In the genomic region with DNA sequence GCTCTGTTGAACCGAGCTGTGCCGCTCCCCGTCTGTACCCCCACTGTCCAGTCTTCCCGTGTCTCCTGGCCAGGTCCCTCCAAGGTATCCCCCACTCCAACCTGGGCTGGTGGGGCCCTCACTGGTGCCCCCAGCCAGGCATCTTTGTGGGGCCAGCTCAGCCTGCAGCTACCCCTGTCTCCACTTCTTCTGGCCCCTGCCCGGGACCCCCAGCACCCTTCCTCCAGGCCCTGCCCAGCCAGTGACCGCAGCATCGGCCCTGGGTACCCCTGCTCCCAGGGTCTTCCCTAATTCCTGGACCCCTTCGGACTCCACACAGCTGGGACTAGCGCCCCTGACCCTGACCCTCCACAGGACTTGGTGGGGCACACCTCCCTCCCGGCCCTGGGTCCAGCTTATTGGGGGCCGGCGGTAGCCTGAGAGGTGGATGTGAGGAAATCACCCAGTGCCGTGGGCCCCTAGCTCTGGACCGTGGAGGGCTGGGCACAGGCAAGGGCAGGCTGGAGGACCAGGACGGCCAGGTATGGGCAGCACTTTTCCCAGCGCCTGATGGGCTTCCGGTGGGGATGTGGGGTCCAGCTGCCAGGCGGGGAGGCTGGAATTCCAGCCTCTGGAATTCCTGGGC, we compare ENCODE assay signal across 8 cellular contexts. TPM values are rescaled to one million over a fixed set of nuclear protein-coding genes. Genes with fewer than 3 reads are reported as not detected.
DNase-seq lines count a peak whose midpoint lies in the region; FAIRE-seq lines count a peak whose summit lies in the region.

No MANE protein-coding gene starts in this region.

- WGBS in esophagus, 2 donors = 53 to 61% methylated on average over 18 of the region's 18 CpGs
- no CpG with 5 or more reads among the region's 18 CpGs for WGBS in trophoblast cell (ENCODE audit: extremely low coverage, insufficient coverage, insufficient read length)

- H2AFZ ChIP-seq in trophoblast cell (ENCODE audit: insufficient read depth, low read length, poor library complexity) = peak overlapping the region; percentile 19

- H2BK12ac ChIP-seq in trophoblast cell (ENCODE audit: low read length) = peak overlapping the region; percentile 20

- no peaks in the 10 kb centered on the region for H3K27me3 ChIP-seq in CD4-positive, alpha-beta memory T cell (ENCODE audit: insufficient read depth, low read length)
- H3K27me3 ChIP-seq in SJCRH30 (no peaks in the 10 kb centered on the region), esophagus (ENCODE audit: control insufficient read depth in 1 of 2, insufficient read depth in 2 of 2, low read length in 2 of 2) (no peaks in the 10 kb centered on the region), trophoblast cell (ENCODE audit: insufficient read depth, low read length) (peaks cover 36% of the 10 kb centered on the region)

- H3K27ac Mint-ChIP-seq in CD4-positive, alpha-beta memory T cell = peak overlapping the region; percentile 96 to 100 (median 100)

- no peaks in the 10 kb centered on the region for H3K36me3 ChIP-seq in CD4-positive, alpha-beta memory T cell (ENCODE audit: insufficient read depth, low read length)
- no peaks in the 10 kb centered on the region for H3K36me3 ChIP-seq in SJCRH30
- no peaks in the 10 kb centered on the region for H3K36me3 ChIP-seq in esophagus (ENCODE audit: control insufficient read depth in 2 of 2, insufficient read depth in 2 of 2, low read length in 1 of 2)
- peaks cover 2 to 5% of the 10 kb centered on the region in 2 experiments for H3K36me3 ChIP-seq in trophoblast cell (ENCODE audit: control insufficient read depth in 1 of 2, insufficient read depth in 2 of 2, low read length in 2 of 2)

- H2BK5ac ChIP-seq in trophoblast cell (ENCODE audit: low read depth, low read length, poor library complexity) = peak overlapping the region; percentile 36

- peaks cover 0 to 11% of the 10 kb centered on the region in 2 donors for H3K36me3 Mint-ChIP-seq in CD4-positive, alpha-beta memory T cell

- no peak overlapping the region for H3K9ac ChIP-seq in trophoblast cell (ENCODE audit: low read length)

- no peak overlapping the region for H3K4me2 ChIP-seq in trophoblast cell (ENCODE audit: low read length)

- DNase-seq in CD4-positive, alpha-beta memory T cell = no peak
- DNase-seq in SJCRH30 (no peak), trophoblast cell (no peak), NCI-H524 (lab: John Stamatoyannopoulos, UW) (no peak), RCC 7860 (ENCODE audit: low spot score) (no peak), NCI-H2196 treated with DMSO at 0.1 percent for 48 hours (lab: John Stamatoyannopoulos, UW; ENCODE audit: unreplicated experiment) (no peak)
- no peak for DNase-seq in stimulated activated CD4-positive, alpha-beta T cell treated with anti-CD3 and anti-CD28 coated beads, Interleukin-2, amount 100 ng/mL, for 48 hours

- intact Hi-C loops in CD4-positive, alpha-beta memory T cell (cut with micrococcal nuclease) = no loop called here

- H3K14ac ChIP-seq in trophoblast cell (ENCODE audit: low read length) = peak overlapping the region; percentile 50

- peak overlapping the region; percentile 21 for H2AK5ac ChIP-seq in trophoblast cell (ENCODE audit: low read length)

- H3K9me3 ChIP-seq in CD4-positive, alpha-beta memory T cell (ENCODE audit: control insufficient read depth in 1 of 2, low read length in 2 of 2) = no peaks in the 10 kb centered on the region
- H3K9me3 ChIP-seq in SJCRH30 (replicated peaks) = no peaks in the 10 kb centered on the region
- no peaks in the 10 kb centered on the region for H3K9me3 ChIP-seq in esophagus (ENCODE audit: control insufficient read depth in 2 of 2, insufficient read depth in 1 of 2, low read depth in 1 of 2, low read length in 1 of 2)
- H3K9me3 ChIP-seq in trophoblast cell (ENCODE audit: insufficient read depth, low read depth, low read length) = peaks cover 2% of the 10 kb centered on the region

- H3K27ac ChIP-seq in CD4-positive, alpha-beta memory T cell (ENCODE audit: low read depth, low read length) = peak overlapping the region; percentile 97
- H3K27ac ChIP-seq in SJCRH30 = peak overlapping the region; percentile 95
- peak overlapping the region; percentile 94 to 97 for H3K27ac ChIP-seq in esophagus (ENCODE audit: low read depth in 2 of 2, low read length in 1 of 2)
- no peak overlapping the region for H3K27ac ChIP-seq in trophoblast cell (ENCODE audit: low read depth, low read length)

- peak overlapping the region; percentile 25 for H3K4ac ChIP-seq in trophoblast cell (ENCODE audit: low read depth, low read length)

- H4K12ac ChIP-seq in trophoblast cell (ENCODE audit: low read depth, low read length) = no peak overlapping the region

- CTCF ChIA-PET in CD4-positive, alpha-beta memory T cell (lab: Charles Lee; ENCODE audit: partially characterized antibody) = interaction anchor here (1.0 to 3.0 kb wide), 5 partner anchors 7 to 112 kb away, joined by 3 to 122 read pairs (median 4); no protein-coding TSS in a partner anchor

- peaks cover 28 to 72% (median 48%) of the 10 kb centered on the region in 4 donors for H3K4me1 Mint-ChIP-seq in CD4-positive, alpha-beta memory T cell

- peak overlapping the region; percentile 75 for H2BK120ac ChIP-seq in trophoblast cell (ENCODE audit: insufficient read depth, low read length, poor library complexity)

- POLR2A ChIA-PET in CD4-positive, alpha-beta memory T cell (lab: Charles Lee; ENCODE audit: partially characterized antibody) = interaction anchor here (1.0 to 8.3 kb wide), 10 partner anchors 8 to 415 kb away, joined by 4 to 346 read pairs (median 6); partner anchors contain the start of genes BRF1, TEDC1 and TEX22

- H4K91ac ChIP-seq in trophoblast cell (ENCODE audit: low read depth, low read length) = peak overlapping the region; percentile 91

- peaks cover 0 to 7% (median 0%) of the 10 kb centered on the region in 8 donors for H3K9me3 Mint-ChIP-seq in CD4-positive, alpha-beta memory T cell

- H3K4me1 ChIP-seq in CD4-positive, alpha-beta memory T cell (ENCODE audit: insufficient read depth, low read length) = peaks cover 74% of the 10 kb centered on the region
- H3K4me1 ChIP-seq in SJCRH30 (peaks cover 33% of the 10 kb centered on the region), esophagus (ENCODE audit: control insufficient read depth in 2 of 2, insufficient read depth in 2 of 2, low read length in 1 of 2) (peaks cover 11 to 45% of the 10 kb centered on the region in 2 donors), trophoblast cell (ENCODE audit: control insufficient read depth in 1 of 2, insufficient read depth in 2 of 2, low read length in 2 of 2) (peaks cover 24 to 36% of the 10 kb centered on the region in 2 experiments)

- H3K18ac ChIP-seq in trophoblast cell (ENCODE audit: low read length) = peak overlapping the region; percentile 31

- peak overlapping the region in 7 of 8 donors; percentile 76 to 91 (median 86) for H3K4me3 Mint-ChIP-seq in CD4-positive, alpha-beta memory T cell

- H3K79me1 ChIP-seq in trophoblast cell (ENCODE audit: low read length) = peaks cover 18% of the 10 kb centered on the region

- H4K8ac ChIP-seq in trophoblast cell (ENCODE audit: low read depth, low read length) = peak overlapping the region; percentile 50

- H3K27me3 Mint-ChIP-seq in CD4-positive, alpha-beta memory T cell = no peaks in the 10 kb centered on the region

- H3K79me2 ChIP-seq in trophoblast cell (ENCODE audit: control insufficient read depth, insufficient read depth, low read length, poor library complexity) = peaks cover 3% of the 10 kb centered on the region

- FAIRE-seq in RCC 7860 (lab: Jason Lieb, UNC) = no peak

- H3K4me3 ChIP-seq in CD4-positive, alpha-beta memory T cell (ENCODE audit: low read length in 2 of 2) = peak overlapping the region in 1 of 2 donors; percentile 23
- no peak overlapping the region; the same call in 1 of the 2 replicates for H3K4me3 ChIP-seq in SJCRH30
- no peak overlapping the region for H3K4me3 ChIP-seq in esophagus (ENCODE audit: low read depth in 1 of 2, low read length in 2 of 2)
- no peak overlapping the region for H3K4me3 ChIP-seq in trophoblast cell (ENCODE audit: low read depth, low read length)

- H3K23ac ChIP-seq in trophoblast cell (ENCODE audit: low read length) = no peak overlapping the region

RNA-seq across cellular contexts. Expression of gene CRIP1, which starts 4.1 kb away (rescaled TPM):
- 100 to 1,000 TPM; 276 to 290 TPM for total RNA-seq in CD4-positive, alpha-beta memory T cell
- polyA plus RNA-seq in CD4-positive, alpha-beta memory T cell = 1,000 to 10,000 TPM; 1,440 to 2,028 TPM
- 0.14 TPM in 1 of 2 replicates, not detected in the other for total RNA-seq in SJCRH30 (2014; rRNA removed; shearing (Covaris generic))
- 10 to 100 TPM; 78.0 to 99.3 TPM for polyA plus RNA-seq in esophagus
- 44.7 and 45.0 TPM in 2 replicates for polyA plus RNA-seq in trophoblast cell (2013)

RNA-seq across cellular contexts. Expression of gene CRIP2, which starts 8.0 kb away (rescaled TPM):
- total RNA-seq in CD4-positive, alpha-beta memory T cell = 10 to 100 TPM; 12.1 to 13.0 TPM
- 100 to 1,000 TPM in 1 of 2 donors, 10 to 100 TPM in 1; 84.5 to 256 TPM for polyA plus RNA-seq in CD4-positive, alpha-beta memory T cell
- total RNA-seq in SJCRH30 (2014; rRNA removed; shearing (Covaris generic)) = 68.2 and 71.7 TPM in 2 replicates
- polyA plus RNA-seq in esophagus = 100 to 1,000 TPM in 1 of 2 donors, 10 to 100 TPM in 1; 99.5 to 145 TPM
- polyA plus RNA-seq in trophoblast cell (2013) = 85.1 and 90.0 TPM in 2 replicates

RNA-seq across cellular contexts. Expression of gene TEDC1, which starts 8.4 kb away (rescaled TPM):
- 10 to 100 TPM; 25.4 to 30.2 TPM for total RNA-seq in CD4-positive, alpha-beta memory T cell
- polyA plus RNA-seq in CD4-positive, alpha-beta memory T cell = 10 to 100 TPM; 10.2 to 10.4 TPM
- total RNA-seq in SJCRH30 (2014; rRNA removed; shearing (Covaris generic)) = 30.9 and 37.4 TPM in 2 replicates
- 10 to 100 TPM; 11.8 to 17.6 TPM for polyA plus RNA-seq in esophagus
- polyA plus RNA-seq in trophoblast cell (2013) = 8.8 and 8.9 TPM in 2 replicates

RNA-seq across cellular contexts. Expression of gene TMEM121, which starts 43.8 kb away (rescaled TPM):
- 1 to 10 TPM; 5.4 to 6.3 TPM for total RNA-seq in CD4-positive, alpha-beta memory T cell
- 1 to 10 TPM; 6.6 to 9.5 TPM for polyA plus RNA-seq in CD4-positive, alpha-beta memory T cell
- total RNA-seq in SJCRH30 (2014; rRNA removed; shearing (Covaris generic)) = 4.4 and 4.8 TPM in 2 replicates
- 1 to 10 TPM in 1 of 2 donors, under 1 TPM in 1; 0.29 to 1.3 TPM for polyA plus RNA-seq in esophagus
- 0.12 TPM in 2 replicates for polyA plus RNA-seq in trophoblast cell (2013)

Comparison
In these comparisons a context has a peak if more than half of its experiments do, and no peak if none do; other contexts are left out.
1. RNA of gene CRIP1, which starts 4.1 kb away (total RNA-seq): 276 to 290 TPM in CD4-positive, alpha-beta memory T cell; 0.14 TPM in SJCRH30; every median in the first group is over 100 times any median in the second.